ENCODE assay signal across 7 cellular contexts in genomic region chrX:135744739-135745138, GRCh38. TPM values are rescaled to one million over a fixed set of nuclear protein-coding genes. Genes with fewer than 3 reads are reported as not detected.
"Had no signal": no experiment of that assay in that cellular context is flagged by ENCODE, and none has a peak within 500 bp of the region (broad histone marks: within the 10 kb centered on the region; RNA-seq: fewer than 3 reads in every experiment).

No MANE protein-coding gene starts in this region.

RNA-seq across cellular contexts. Expression of gene CT45A3, which starts 23.3 kb away (rescaled TPM):
- total RNA-seq: GM23248, GM23338, H1, H4, H7, H9, HFFc6 had no signal
- polyA plus RNA-seq: GM23248, GM23338, H1 had no signal

RNA-seq across cellular contexts. Expression of gene CT45A1, which starts 31.3 kb away (rescaled TPM):
- total RNA-seq: GM23248, GM23338, H1, H4, H7, H9, HFFc6 had no signal
- polyA plus RNA-seq: GM23248, GM23338, H1 had no signal

RNA-seq across cellular contexts. Expression of gene CT45A5, which starts 40.6 kb away (rescaled TPM):
- total RNA-seq: GM23248, GM23338, H1, H7, H9, HFFc6 had no signal
- polyA plus RNA-seq: GM23248, GM23338, H1 had no signal

RNA-seq across cellular contexts. Expression of gene CT45A6, which starts 57.8 kb away (rescaled TPM):
- total RNA-seq: GM23248, GM23338, H1, H4, H7, H9, HFFc6 had no signal
- polyA plus RNA-seq: GM23248, GM23338, H1 had no signal
